ENCODE assay signal across 9 cellular contexts in genomic region chr20:58890073-58890453, GRCh38. TPM values are rescaled to one million over a fixed set of nuclear protein-coding genes. Genes with fewer than 3 reads are reported as not detected.
A peak's percentile ranks its signal among the peaks of the same experiment; 100 is the strongest.
DNase-seq lines count a peak whose midpoint lies in the region; ATAC-seq, FAIRE-seq and TF ChIP-seq lines count a peak whose summit lies in the region.
"Had no signal": no experiment of that assay in that cellular context is flagged by ENCODE, and none has a peak within 500 bp of the region (broad histone marks: within the 10 kb centered on the region; RNA-seq: fewer than 3 reads in every experiment).

No MANE protein-coding gene starts in this region.

- no peak for TF ChIP-seq RAD21 in K562 (CRISPR knock-in tag; conservative IDR thresholded peaks at IDR 0.05 in 1 of 2, IDR thresholded peaks at IDR 0.05 in 1 of 2)

- H3K4me1 Mint-ChIP-seq in activated naive CD4-positive, alpha-beta T cell treated with anti-CD3 and anti-CD28 coated beads, Interleukin-2, amount 10 ng/mL, durations not matched to agents 7 days and 5 days: peaks cover 45% of the 10 kb centered on the region

- no peak for TF ChIP-seq EP300 in K562 (IDR thresholded peaks at IDR 0.05; ENCODE audit: low read length)

- no peak for FAIRE-seq in K562 (lab: Jason Lieb, UNC)
- FAIRE-seq: endometrium had no signal

- ATAC-seq in K562: no peak
- ATAC-seq in lung (ENCODE audit: insufficient read depth, low FRiP score): no peak

- in situ Hi-C loops in K562 (cut with MboI): no loop called here

- H3K27me3 ChIP-seq in K562 (ENCODE audit: control insufficient read depth in 2 of 2, insufficient read depth in 2 of 2, low read length in 2 of 2) (no peaks in the 10 kb centered on the region), lung (ENCODE audit: control insufficient read depth, insufficient read depth) (no peaks in the 10 kb centered on the region), vagina (no peaks in the 10 kb centered on the region)

- TF ChIP-seq CTCF in K562 (IDR thresholded peaks at IDR 0.05 in 2 of 3, conservative IDR thresholded peaks at IDR 0.05 in 1 of 3; ENCODE audit: insufficient read depth in 2 of 3, low read depth in 1 of 3, low read length in 3 of 3) (no peak), lung (IDR thresholded peaks at IDR 0.05; ENCODE audit: control extremely low read depth, extremely low read depth) (no peak), vagina (IDR thresholded peaks at IDR 0.05) (no peak)

- peak overlapping the region; percentile 94 for H3K4me3 Mint-ChIP-seq in activated naive CD4-positive, alpha-beta T cell treated with anti-CD3 and anti-CD28 coated beads, Interleukin-2, amount 10 ng/mL, durations not matched to agents 7 days and 5 days

- H3K79me2 ChIP-seq in K562 (ENCODE audit: control insufficient read depth, insufficient read depth, low read length): peaks cover 41% of the 10 kb centered on the region

- H3K9me3 ChIP-seq in K562 (replicated peaks; ENCODE audit: control insufficient read depth, insufficient read depth, low read depth, low read length) (no peaks in the 10 kb centered on the region), lung (ENCODE audit: control insufficient read depth in 2 of 2, insufficient read depth in 1 of 2, low read length in 1 of 2) (no peaks in the 10 kb centered on the region), vagina (no peaks in the 10 kb centered on the region)

- no peaks in the 10 kb centered on the region for H3K9me3 Mint-ChIP-seq in activated naive CD4-positive, alpha-beta T cell treated with anti-CD3 and anti-CD28 coated beads, Interleukin-2, amount 10 ng/mL, durations not matched to agents 7 days and 5 days

- H3K4me3 ChIP-seq in K562 (peak overlapping the region; percentile 92), lung (peak overlapping the region; percentile 85), vagina (peak overlapping the region; percentile 74 to 89)

- H3K4me2 ChIP-seq in K562 (ENCODE audit: insufficient read depth, low read length): peak overlapping the region; percentile 63

- H2AFZ ChIP-seq in K562 (ENCODE audit: low read depth, low read length): no peak overlapping the region

- DNase-seq in activated naive CD4-positive, alpha-beta T cell treated with anti-CD3 and anti-CD28 coated beads, Interleukin-2, amount 10 ng/mL, durations not matched to agents 7 days and 5 days: no peak
- DNase-seq in activated naive CD4-positive, alpha-beta T cell treated with anti-CD3 and anti-CD28 coated beads, Interleukin-2, amount 50 U/mL, for 16 hours: no peak
- no peak for DNase-seq in K562 (ENCODE audit: extremely low read depth in 1 of 4, low spot score in 3 of 4)
- DNase-seq in lung (ENCODE audit: low spot score): no peak
- no peak for DNase-seq in vagina (ENCODE audit: extremely low spot score in 2 of 2)
- no peak for DNase-seq in NCI-H748 treated with DMSO at 0.1 percent for 48 hours (lab: John Stamatoyannopoulos, UW)
- DNase-seq in NCI-H526 (lab: John Stamatoyannopoulos, UW): no peak
- DNase-seq in NCI-H2171 (lab: John Stamatoyannopoulos, UW): no peak

- H3K27me3 Mint-ChIP-seq in activated naive CD4-positive, alpha-beta T cell treated with anti-CD3 and anti-CD28 coated beads, Interleukin-2, amount 10 ng/mL, durations not matched to agents 7 days and 5 days: peaks cover 5% of the 10 kb centered on the region

- H3K36me3 ChIP-seq in K562 (ENCODE audit: control insufficient read depth, insufficient read depth, low read length): peaks cover 7% of the 10 kb centered on the region; the same call in 1 of the 3 replicates
- no peaks in the 10 kb centered on the region for H3K36me3 ChIP-seq in lung (ENCODE audit: control insufficient read depth in 2 of 2, insufficient read depth in 2 of 2, low read length in 2 of 2)
- H3K36me3 ChIP-seq in vagina: no peaks in the 10 kb centered on the region

- TF ChIP-seq POLR2A in K562 (conservative IDR thresholded peaks at IDR 0.05) (no peak), vagina (IDR thresholded peaks at IDR 0.05) (no peak)

- intact Hi-C loops in K562 (cut with micrococcal nuclease) (loop anchor here (5.0 kb wide), 2 partner anchors 92 to 142 kb away; partner anchors contain the start of genes ATP5F1E and NELFCD), vagina (cut with DNase I) (loop anchor here (5.0 kb wide), 2 partner anchors 92 to 142 kb away; partner anchors contain the start of genes ATP5F1E and NELFCD)

- peaks cover 17% of the 10 kb centered on the region for H3K36me3 Mint-ChIP-seq in activated naive CD4-positive, alpha-beta T cell treated with anti-CD3 and anti-CD28 coated beads, Interleukin-2, amount 10 ng/mL, durations not matched to agents 7 days and 5 days

- H3K9ac ChIP-seq in K562 (ENCODE audit: insufficient read depth in 1 of 2, low read depth in 2 of 2, low read length in 2 of 2): peak overlapping the region; percentile 60 to 90

- H3K4me1 ChIP-seq in K562 (replicated peaks in 1 of 2; ENCODE audit: control insufficient read depth in 2 of 2, insufficient read depth in 2 of 2, low read length in 2 of 2): peaks cover 13 to 20% of the 10 kb centered on the region in 2 experiments; a peak in 4 of 5 replicates
- H3K4me1 ChIP-seq in lung (ENCODE audit: control insufficient read depth in 2 of 2, insufficient read depth in 2 of 2, low read length in 2 of 2): peaks cover 2 to 4% of the 10 kb centered on the region in 2 donors
- peaks cover 32% of the 10 kb centered on the region for H3K4me1 ChIP-seq in vagina

- no peaks in the 10 kb centered on the region for H3K9me1 ChIP-seq in K562 (ENCODE audit: control insufficient read depth, insufficient read depth, low read length)

- no peaks in the 10 kb centered on the region; the same call in 1 of the 2 replicates for H4K20me1 ChIP-seq in K562 (replicated peaks; ENCODE audit: control insufficient read depth, insufficient read depth, low read length)

- POLR2A ChIA-PET in K562 (lab: Yijun Ruan, JAX): interaction anchor here (0.7 to 1.5 kb wide), 2 partner anchors 13 to 506 kb away, joined by 3 to 4 read pairs; no protein-coding TSS in a partner anchor

- peak overlapping the region; percentile 98 for H3K27ac Mint-ChIP-seq in activated naive CD4-positive, alpha-beta T cell treated with anti-CD3 and anti-CD28 coated beads, Interleukin-2, amount 10 ng/mL, durations not matched to agents 7 days and 5 days

- CTCF ChIA-PET in activated naive CD4-positive, alpha-beta T cell treated with anti-CD3 and anti-CD28 coated beads, Interleukin-2, amount 10 ng/mL, durations not matched to agents 7 days and 5 days (lab: Charles Lee): interaction anchor here (0.5 to 1.4 kb wide), 2 partner anchors 239 to 580 kb away, joined by 3 to 5 read pairs; partner anchors contain the start of gene STX16
- CTCF ChIA-PET in K562 (lab: Yijun Ruan, JAX; ENCODE audit: low intra/inter-chr PET ratio): no interaction called here

- BruUV-seq in K562 (replicated peaks; lab: Mats Ljungman, UMichigan): no TSS peak

- H3K27ac ChIP-seq in K562 (ENCODE audit: extremely low read depth, low read depth, low read length): peak overlapping the region; percentile 71; the same call in 2 of the 3 replicates
- H3K27ac ChIP-seq in lung (ENCODE audit: low read depth in 1 of 2, low read length in 1 of 2): peak overlapping the region; percentile 89 to 98
- peak overlapping the region; percentile 99 for H3K27ac ChIP-seq in vagina

- WGBS in K562 (ENCODE audit: insufficient coverage, low coverage, missing lambda C conversion rate): 56% methylated on average over 6 of the region's 46 CpGs
- 12 to 22% methylated on average over 40 to 46 of the region's 46 CpGs for WGBS in lung, 2 donors

RNA-seq across cellular contexts. Expression of gene GNAS, which starts 37.5 kb away (rescaled TPM):
- 217 and 324 TPM in 2 replicates for total RNA-seq in K562 (2011; cell fraction: chromatin; rRNA removed; ENCODE audit: low replicate concordance)
- 221 and 239 TPM in 2 replicates for total RNA-seq in K562 (2011; cell fraction: nucleolus; rRNA removed)
- total RNA-seq in K562 (2011; cell fraction: nucleoplasm; rRNA removed): 270 and 367 TPM in 2 replicates
- total RNA-seq in K562 (2014; rRNA removed) (266 and 294 TPM in 2 replicates), K562 (2014; rRNA removed; fragmentation: Illumina TruSeq; extraction: Trizol) (212 and 224 TPM in 2 replicates), K562 (2015; rRNA removed; fragmentation: Illumina TruSeq; extraction: Trizol) (216 and 220 TPM in 2 replicates), K562 (2021) (422 and 439 TPM in 2 replicates), lung (1,000 to 10,000 TPM in 1 of 2 donors, 100 to 1,000 TPM in 1; 763 to 1,010 TPM), vagina (875 TPM)
- polyA plus RNA-seq in K562 (2011; rRNA removed) (321 and 329 TPM in 2 replicates), K562 (2014; fragmentation: Illumina TruSeq; extraction: Trizol) (648 and 649 TPM in 2 replicates), K562 (2014; fragmentation: Nextera tagmentation; extraction: Ambion mirVana) (100 to 1,000 TPM; 128 to 129 TPM), K562 (2014; rRNA removed) (343 and 398 TPM in 2 replicates), lung (1,000 to 10,000 TPM in 1 of 2 donors, 100 to 1,000 TPM in 1; 638 to 1,238 TPM)
- polyA plus RNA-seq in K562 (2011; cell fraction: cytosol; rRNA removed): 659 and 699 TPM in 2 replicates
- polyA plus RNA-seq in K562 (2011; cell fraction: nucleus; rRNA removed): 480 and 564 TPM in 2 replicates
- polyA plus RNA-seq in K562 (2012): 497 and 536 TPM in 2 replicates
- 360 and 482 TPM in 2 replicates for polyA minus RNA-seq in K562 (2011; rRNA and poly(A)+ RNA removed)
- polyA minus RNA-seq in K562 (2011; cell fraction: cytosol; rRNA and poly(A)+ RNA removed): 377 and 397 TPM in 2 replicates
- 103 and 150 TPM in 2 replicates for polyA minus RNA-seq in K562 (2011; cell fraction: nucleus; rRNA and poly(A)+ RNA removed)

RNA-seq across cellular contexts. Expression of gene GNAS-AS1, which starts 39.4 kb away (rescaled TPM):
- 0.42 and 1.3 TPM in 2 replicates for total RNA-seq in K562 (2011; cell fraction: chromatin; rRNA removed; ENCODE audit: low replicate concordance)
- total RNA-seq in K562 (2011; cell fraction: nucleolus; rRNA removed): 0.50 and 0.79 TPM in 2 replicates
- total RNA-seq in K562 (2011; cell fraction: nucleoplasm; rRNA removed): 0.92 and 1.1 TPM in 2 replicates
- 0.73 and 2.5 TPM in 2 replicates for total RNA-seq in K562 (2014; rRNA removed)
- total RNA-seq in K562 (2014; rRNA removed; fragmentation: Illumina TruSeq; extraction: Trizol): 0.25 and 0.45 TPM in 2 replicates
- total RNA-seq in K562 (2015; rRNA removed; fragmentation: Illumina TruSeq; extraction: Trizol): 0.64 and 0.69 TPM in 2 replicates
- total RNA-seq in K562 (2021): 1.2 and 1.3 TPM in 2 replicates
- 0.07 TPM in 2 replicates for polyA plus RNA-seq in K562 (2011; rRNA removed)
- not detected in 2 replicates for polyA plus RNA-seq in K562 (2011; cell fraction: cytosol; rRNA removed)
- polyA plus RNA-seq in K562 (2011; cell fraction: nucleus; rRNA removed): 0.22 and 0.37 TPM in 2 replicates
- polyA plus RNA-seq in K562 (2012): 0.91 and 1.0 TPM in 2 replicates
- polyA plus RNA-seq in K562 (2014; fragmentation: Illumina TruSeq; extraction: Trizol): 0.21 and 0.90 TPM in 2 replicates
- under 1 TPM; 0.04 to 0.14 TPM for polyA plus RNA-seq in K562 (2014; fragmentation: Nextera tagmentation; extraction: Ambion mirVana)
- polyA plus RNA-seq in K562 (2014; rRNA removed): 1.0 and 1.8 TPM in 2 replicates
- not detected in 2 replicates for polyA minus RNA-seq in K562 (2011; rRNA and poly(A)+ RNA removed)
- not detected in 2 replicates for polyA minus RNA-seq in K562 (2011; cell fraction: cytosol; rRNA and poly(A)+ RNA removed)
- polyA minus RNA-seq in K562 (2011; cell fraction: nucleus; rRNA and poly(A)+ RNA removed): not detected in 2 replicates
- 1 to 10 TPM in 1 of 2 donors, under 1 TPM in 1; 0.80 to 1.9 TPM for total RNA-seq in lung
- polyA plus RNA-seq in lung: under 1 TPM; 0.07 to 0.69 TPM
- total RNA-seq in vagina: not detected
